In the genomic region with DNA sequence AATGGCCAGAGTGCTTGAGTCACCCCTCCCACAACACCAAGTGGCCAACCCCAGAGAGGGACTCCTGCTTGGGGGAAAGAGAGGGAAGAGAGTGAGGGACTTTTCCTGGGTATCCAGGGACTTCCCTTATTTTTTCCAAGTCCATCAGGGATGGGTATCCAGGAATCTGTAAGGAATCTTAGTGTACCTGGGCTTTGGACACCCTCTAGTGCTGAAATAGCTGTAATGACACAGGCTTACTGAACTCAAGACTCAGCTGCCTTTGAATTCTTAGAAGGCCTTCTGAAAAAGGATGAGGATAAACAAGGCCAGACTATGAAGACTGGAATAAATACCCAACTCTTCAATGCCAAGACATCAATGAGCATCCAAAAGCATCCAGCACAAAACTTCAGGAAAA, we compare ENCODE assay signal across 11 cellular contexts. TPM values are rescaled to one million over a fixed set of nuclear protein-coding genes. Genes with fewer than 3 reads are reported as not detected.
A peak's percentile ranks its signal among the peaks of the same experiment; 100 is the strongest.
DNase-seq lines count a peak whose midpoint lies in the region; ATAC-seq and TF ChIP-seq lines count a peak whose summit lies in the region.
"Had no signal": no experiment of that assay in that cellular context is flagged by ENCODE, and none has a peak within 500 bp of the region (broad histone marks: within the 10 kb centered on the region; RNA-seq: fewer than 3 reads in every experiment).

No MANE protein-coding gene starts in this region.

- TF ChIP-seq CTCF in astrocyte of the cerebellum (IDR thresholded peaks at IDR 0.05; ENCODE audit: low read depth, low read length, missing control alignments): peak; percentile 46
- TF ChIP-seq CTCF in kidney epithelial cell (IDR thresholded peaks at IDR 0.05; ENCODE audit: insufficient read depth, low read length, poor library complexity, severe bottlenecking): peak; percentile 45

- no peaks in the 10 kb centered on the region for H3K36me3 ChIP-seq in kidney epithelial cell (ENCODE audit: control insufficient read depth, insufficient read depth, low read length)
- H3K36me3 ChIP-seq: pancreas had no signal

- H3K27me3 ChIP-seq in kidney epithelial cell (ENCODE audit: control insufficient read depth, insufficient read depth, low read length): no peaks in the 10 kb centered on the region
- H3K27me3 ChIP-seq: heart left ventricle, pancreas had no signal

- ATAC-seq in HG03457 (IDR thresholded peaks at IDR 0.05; ENCODE audit: unreplicated experiment) (no peak), HG03460 (IDR thresholded peaks at IDR 0.05; ENCODE audit: unreplicated experiment) (no peak)
- ATAC-seq: heart left ventricle had no signal

- H3K4me3 ChIP-seq in astrocyte of the cerebellum (ENCODE audit: low read depth, low read length): no peak overlapping the region
- no peak overlapping the region for H3K4me3 ChIP-seq in kidney epithelial cell (ENCODE audit: low read depth, low read length)
- H3K4me3 ChIP-seq: heart left ventricle, pancreas had no signal

- in situ Hi-C loops in Caki2 (cut with HindIII; ENCODE audit: low pct_unique_long_range_greater_than_20kb, low sequenced_read_pairs) (no loop called here), astrocyte of the cerebellum (cut with HindIII; ENCODE audit: low sequenced_read_pairs) (no loop called here)

- DNase-seq in Caki2 (ENCODE audit: low read depth) (peak; percentile 4), HT1080 (ENCODE audit: low read depth) (peak; percentile 22), astrocyte of the cerebellum (ENCODE audit: low read depth) (no peak), kidney epithelial cell (ENCODE audit: low read depth) (no peak), occipital lobe (lab: John Stamatoyannopoulos, UW) (no peak), NCI-H146 treated with DMSO at 0.1 percent for 48 hours (lab: John Stamatoyannopoulos, UW; ENCODE audit: unreplicated experiment) (no peak)
- DNase-seq: heart left ventricle, NCI-H2081 treated with DMSO at 0.1 percent for 48 hours, pancreas had no signal

RNA-seq across cellular contexts. Expression of gene TSHB, which starts 12.0 kb away (rescaled TPM):
- not detected in 2 replicates for total RNA-seq in Caki2 (2014; rRNA removed; shearing (Covaris generic); ENCODE audit: low replicate concordance)
- not detected in 2 replicates for total RNA-seq in HT1080 (2014; rRNA removed; shearing (Covaris generic))
- not detected in 2 replicates for polyA plus RNA-seq in HT1080 (2015; cell fraction: cytosol; rRNA removed)
- polyA plus RNA-seq in HT1080 (2015; cell fraction: nucleus; rRNA removed): not detected in 2 replicates
- not detected in 2 replicates for total RNA-seq in kidney epithelial cell
- total RNA-seq in occipital lobe: not detected
- total RNA-seq: heart left ventricle, pancreas had no signal
- polyA plus RNA-seq: heart left ventricle, pancreas had no signal

RNA-seq across cellular contexts. Expression of gene TSPAN2, which starts 47.6 kb away (rescaled TPM):
- 6.0 and 11.5 TPM in 2 replicates for total RNA-seq in Caki2 (2014; rRNA removed; shearing (Covaris generic); ENCODE audit: low replicate concordance)
- 0.59 and 1.1 TPM in 2 replicates for total RNA-seq in HT1080 (2014; rRNA removed; shearing (Covaris generic))
- 0.50 and 0.51 TPM in 2 replicates for polyA plus RNA-seq in HT1080 (2015; cell fraction: cytosol; rRNA removed)
- 0.33 and 1.1 TPM in 2 replicates for polyA plus RNA-seq in HT1080 (2015; cell fraction: nucleus; rRNA removed)
- 7.7 and 7.8 TPM in 2 replicates for total RNA-seq in kidney epithelial cell
- total RNA-seq in occipital lobe: 28.5 TPM

Comparison
In these comparisons a context has a peak if more than half of its experiments do, and no peak if none do; other contexts are left out.
1. DNase-seq: peak in Caki2 (single experiment) and HT1080 (single experiment); none in astrocyte of the cerebellum (single experiment), kidney epithelial cell (single experiment), occipital lobe (single experiment) and NCI-H146 treated with DMSO at 0.1 percent for 48 hours (single experiment).